20 cellular contexts compared by ENCODE assay signal in the genomic region with DNA sequence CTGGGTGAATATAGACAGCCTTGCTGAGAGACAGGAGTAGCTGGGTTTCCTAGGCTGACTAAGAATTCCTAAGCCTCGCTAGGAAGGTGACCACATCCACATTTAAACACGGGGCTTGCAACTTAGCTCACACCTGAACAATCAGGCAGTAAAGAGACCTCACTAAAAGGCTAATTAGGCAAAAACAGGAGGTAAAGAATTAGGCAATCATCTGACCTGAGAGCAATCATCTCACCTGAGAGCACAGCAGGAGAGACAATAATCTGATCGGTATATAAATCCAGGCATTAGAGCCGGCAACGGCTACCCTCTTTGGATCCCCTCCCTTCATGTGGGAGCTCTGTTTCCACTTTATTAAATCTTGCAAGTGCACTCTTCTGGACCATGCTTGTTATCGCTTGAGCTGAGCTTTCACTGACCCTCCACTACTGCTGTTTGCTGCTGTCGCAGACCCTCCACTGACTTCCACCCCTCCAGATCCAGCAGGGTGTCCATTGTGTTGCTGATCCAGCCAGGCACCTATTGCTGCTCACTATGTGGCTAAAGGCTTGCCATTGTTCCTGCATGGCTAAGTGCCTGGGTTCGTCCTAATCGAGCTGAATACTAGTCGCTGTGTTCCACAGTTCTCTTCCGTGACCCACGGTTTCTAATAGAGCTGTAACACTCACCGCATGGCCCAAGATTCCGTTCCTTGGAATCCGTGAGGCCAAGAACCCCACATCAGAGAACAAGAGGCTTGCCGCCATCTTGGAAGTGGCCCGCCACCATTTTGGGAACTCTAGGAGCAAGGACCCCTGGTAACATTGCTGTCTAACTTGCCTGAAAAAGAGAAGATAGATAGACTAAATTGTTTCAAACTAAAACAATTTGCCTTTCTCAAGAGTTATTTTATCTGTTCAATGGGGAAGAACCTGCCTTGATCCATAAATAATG.
DNase-seq lines count a peak whose midpoint lies in the region; ATAC-seq, FAIRE-seq and TF ChIP-seq lines count a peak whose summit lies in the region.
"Had no signal": no experiment of that assay in that cellular context is flagged by ENCODE, and none has a peak within 500 bp of the region (broad histone marks: within the 10 kb centered on the region; RNA-seq: fewer than 3 reads in every experiment).

No MANE protein-coding gene starts in this region.

- H3K27ac Mint-ChIP-seq in activated CD4-positive, alpha-beta memory T cell treated with anti-CD3 and anti-CD28 coated beads for 36 hours, result peak overlapping the region; percentile 76
- H3K27ac Mint-ChIP-seq in activated CD4-positive, alpha-beta memory T cell treated with anti-CD3 and anti-CD28 coated beads, Interleukin-2, amount 10 ng/mL, durations not matched to agents 7 days and 5 days, result no peak overlapping the region
- H3K27ac Mint-ChIP-seq: IgD-negative memory B cell had no signal

- H3K4me1 ChIP-seq in H1 (replicated peaks in 1 of 4; ENCODE audit: control insufficient read depth in 3 of 4, insufficient read depth in 4 of 4, low read length in 3 of 4) (peaks cover 0 to 12% (median 4%) of the 10 kb centered on the region in 4 experiments; a peak in 4 of 7 replicates), mesendoderm (ENCODE audit: control insufficient read depth, low read depth, low read length) (no peaks in the 10 kb centered on the region)
- H3K4me1 ChIP-seq: A549 had no signal

- peaks cover 6% of the 10 kb centered on the region for H3K36me3 Mint-ChIP-seq in activated CD4-positive, alpha-beta memory T cell treated with anti-CD3 and anti-CD28 coated beads for 36 hours
- peaks cover 6% of the 10 kb centered on the region for H3K36me3 Mint-ChIP-seq in activated CD4-positive, alpha-beta memory T cell treated with anti-CD3 and anti-CD28 coated beads, Interleukin-2, amount 10 ng/mL, durations not matched to agents 7 days and 5 days (ENCODE audit: low read depth)
- H3K36me3 Mint-ChIP-seq: IgD-negative memory B cell had no signal

- DNase-seq in activated CD4-positive, alpha-beta memory T cell treated with anti-CD3 and anti-CD28 coated beads for 36 hours, result no peak
- no peak for DNase-seq in activated CD4-positive, alpha-beta memory T cell treated with anti-CD3 and anti-CD28 coated beads, Interleukin-2, amount 10 ng/mL, durations not matched to agents 7 days and 5 days
- peak; percentile 2 to 52 for DNase-seq in H1 (ENCODE audit: low read depth in 1 of 2, low spot score in 2 of 2)
- DNase-seq in mesendoderm, result peak; percentile 50
- no peak for DNase-seq in cerebellum (ENCODE audit: low spot score)
- DNase-seq: COR-L47; DMS153; MV-4-11; NCI-H1436 treated with DMSO at 0.1 percent for 48 hours; NCI-H2081; NCI-H345; NCI-H526 treated with DMSO at 0.1 percent for 48 hours; NK-92 treated with Interleukin-12 subunit alpha and Interleukin-12 subunit beta, amount 100 ng/mL, for 24 hours had no signal

- H3K9me3 Mint-ChIP-seq in activated CD4-positive, alpha-beta memory T cell treated with anti-CD3 and anti-CD28 coated beads for 36 hours, result peaks cover 6% of the 10 kb centered on the region
- peaks cover 3% of the 10 kb centered on the region for H3K9me3 Mint-ChIP-seq in activated CD4-positive, alpha-beta memory T cell treated with anti-CD3 and anti-CD28 coated beads, Interleukin-2, amount 10 ng/mL, durations not matched to agents 7 days and 5 days
- H3K9me3 Mint-ChIP-seq: IgD-negative memory B cell had no signal

- H3K4me3 ChIP-seq in H1 (ENCODE audit: extremely low read depth in 1 of 4, insufficient read depth in 2 of 4, low read depth in 3 of 4, low read length in 4 of 4), result peak overlapping the region in 3 of 4 experiments; percentile 9 to 48 (median 17); a peak in 4 of 8 replicates
- no peak overlapping the region for H3K4me3 ChIP-seq in mesendoderm (ENCODE audit: low read length)
- H3K4me3 ChIP-seq: A549 had no signal

- no peaks in the 10 kb centered on the region for H3K23me2 ChIP-seq in H1 (ENCODE audit: low read depth, low read length)

- peak overlapping the region; percentile 24; the same call in 1 of the 2 replicates for H3K18ac ChIP-seq in H1 (ENCODE audit: extremely low read depth, low read length)
- no peak overlapping the region for H3K18ac ChIP-seq in mesendoderm (ENCODE audit: low read length)

- peaks cover 31% of the 10 kb centered on the region for H3K4me1 Mint-ChIP-seq in activated CD4-positive, alpha-beta memory T cell treated with anti-CD3 and anti-CD28 coated beads for 36 hours (ENCODE audit: low read depth)
- H3K4me1 Mint-ChIP-seq in activated CD4-positive, alpha-beta memory T cell treated with anti-CD3 and anti-CD28 coated beads, Interleukin-2, amount 10 ng/mL, durations not matched to agents 7 days and 5 days, result peaks cover 18% of the 10 kb centered on the region
- H3K4me1 Mint-ChIP-seq: IgD-negative memory B cell had no signal

- H3K4me2 ChIP-seq in H1 (ENCODE audit: insufficient read depth in 1 of 2, low read depth in 2 of 2, low read length in 2 of 2), result peak overlapping the region; percentile 57 to 82
- no peak overlapping the region for H3K4me2 ChIP-seq in mesendoderm (ENCODE audit: low read length)
- H3K4me2 ChIP-seq: A549 had no signal

- H3K79me1 ChIP-seq in H1 (ENCODE audit: low read depth, low read length) (no peaks in the 10 kb centered on the region), mesendoderm (ENCODE audit: low read length) (no peaks in the 10 kb centered on the region)

- TF ChIP-seq EP300 in H1 (IDR thresholded peaks at IDR 0.05; ENCODE audit: borderline replicate concordance in 1 of 2, low read depth in 2 of 2, low read length in 2 of 2), result no peak

- ATAC-seq in HG03139 (IDR thresholded peaks at IDR 0.05; ENCODE audit: unreplicated experiment) (no peak), HG02938 (IDR thresholded peaks at IDR 0.05; ENCODE audit: unreplicated experiment) (no peak)
- ATAC-seq: A549 had no signal

- POLR2A ChIA-PET in activated CD4-positive, alpha-beta memory T cell treated with anti-CD3 and anti-CD28 coated beads for 36 hours (lab: Charles Lee), result no interaction called here
- POLR2A ChIA-PET in activated CD4-positive, alpha-beta memory T cell treated with anti-CD3 and anti-CD28 coated beads, Interleukin-2, amount 10 ng/mL, durations not matched to agents 7 days and 5 days (lab: Charles Lee), result no interaction called here
- POLR2A ChIA-PET in H1 (lab: Charles Lee; ENCODE audit: partially characterized antibody), result interaction anchor here (1.0 to 1.8 kb wide), 4 partner anchors 15 to 78 kb away, joined by 3 to 8 read pairs (median 4); no protein-coding TSS in a partner anchor

- H3K9ac ChIP-seq in H1 (replicated peaks in 1 of 4; ENCODE audit: extremely low read depth in 1 of 4, low read depth in 3 of 4, low read length in 3 of 4) (peak overlapping the region in 2 of 4 experiments; percentile 21 to 43; a peak in 3 of 7 replicates), mesendoderm (ENCODE audit: low read length) (no peak overlapping the region)

- H4K5ac ChIP-seq in H1 (ENCODE audit: insufficient read length, low read depth, low read length) (peak overlapping the region; percentile 88), mesendoderm (ENCODE audit: low read length) (no peak overlapping the region)

- peak overlapping the region; percentile 94 for H2BK5ac ChIP-seq in H1 (ENCODE audit: low read depth, low read length)
- H2BK5ac ChIP-seq in mesendoderm (ENCODE audit: low read length), result no peak overlapping the region

- H2AK5ac ChIP-seq in H1 (ENCODE audit: low read depth, low read length), result no peak overlapping the region
- H2AK5ac ChIP-seq in mesendoderm (ENCODE audit: low read length), result no peak overlapping the region

- intact Hi-C loops in activated CD4-positive, alpha-beta memory T cell treated with anti-CD3 and anti-CD28 coated beads for 36 hours (cut with micrococcal nuclease), result loop anchor here (1.0 to 10.0 kb wide), 3 partner anchors 9 to 540 kb away; no protein-coding TSS in a partner anchor

- peak overlapping the region; percentile 27; the same call in 1 of the 2 replicates for H2BK12ac ChIP-seq in H1 (ENCODE audit: low read depth, low read length)

- H3K56ac ChIP-seq in H1 (replicated peaks; ENCODE audit: insufficient read length, low read depth, low read length) (no peak overlapping the region), mesendoderm (ENCODE audit: low read length) (no peak overlapping the region)

- no peaks in the 10 kb centered on the region for H3K27me3 Mint-ChIP-seq in activated CD4-positive, alpha-beta memory T cell treated with anti-CD3 and anti-CD28 coated beads for 36 hours
- H3K27me3 Mint-ChIP-seq in activated CD4-positive, alpha-beta memory T cell treated with anti-CD3 and anti-CD28 coated beads, Interleukin-2, amount 10 ng/mL, durations not matched to agents 7 days and 5 days, result no peaks in the 10 kb centered on the region
- H3K27me3 Mint-ChIP-seq: IgD-negative memory B cell had no signal

- no peak for TF ChIP-seq RAD21 in H1 (IDR thresholded peaks at IDR 0.05 in 1 of 2, conservative IDR thresholded peaks at IDR 0.05 in 1 of 2; ENCODE audit: low read depth in 2 of 2, low read length in 2 of 2)

- peak overlapping the region; percentile 51 for H3K27ac ChIP-seq in KOPT-K1 (ENCODE audit: low read depth, low read length, poor library complexity, severe bottlenecking)
- H3K27ac ChIP-seq in H1 (ENCODE audit: low read depth, low read length), result peak overlapping the region; percentile 81
- H3K27ac ChIP-seq in mesendoderm (ENCODE audit: low read depth, low read length), result peak overlapping the region; percentile 45
- H3K27ac ChIP-seq: A549, C4-2B, RWPE1 had no signal

- H3K27me3 ChIP-seq in H1 (replicated peaks in 1 of 4; ENCODE audit: control insufficient read depth in 3 of 4, extremely low read depth in 1 of 4, insufficient read depth in 3 of 4, low read length in 3 of 4), result no peaks in the 10 kb centered on the region
- no peaks in the 10 kb centered on the region for H3K27me3 ChIP-seq in mesendoderm (ENCODE audit: insufficient read depth, low read length, poor library complexity)

- H2BK15ac ChIP-seq in H1 (ENCODE audit: low read length) (no peak overlapping the region), mesendoderm (replicated peaks; ENCODE audit: low read depth) (no peak overlapping the region)

- no peak; a peak in 2 of 3 replicates for TF ChIP-seq POLR2A in H1 (IDR thresholded peaks at IDR 0.05; ENCODE audit: control extremely low read depth in 1 of 2, low read depth in 2 of 2, low read length in 2 of 2)

- H2BK120ac ChIP-seq in H1 (replicated peaks; ENCODE audit: low read depth, low read length) (peak overlapping the region; percentile 72), mesendoderm (ENCODE audit: low read depth, low read length) (no peak overlapping the region)

- no peaks in the 10 kb centered on the region for H4K20me1 ChIP-seq in H1 (replicated peaks in 1 of 2; ENCODE audit: control insufficient read depth in 1 of 2, insufficient read depth in 2 of 2, low read length in 2 of 2)

- no peak for TF ChIP-seq CTCF in H1 (IDR thresholded peaks at IDR 0.05; ENCODE audit: control extremely low read depth in 1 of 3, insufficient read depth in 1 of 3, low read depth in 1 of 3, low read length in 3 of 3)

- H2BK20ac ChIP-seq in H1 (ENCODE audit: low read length), result no peak overlapping the region

- no peak overlapping the region for H3K14ac ChIP-seq in H1 (ENCODE audit: insufficient read length)

- H2AFZ ChIP-seq in H1 (ENCODE audit: low read length), result no peak overlapping the region

- H4K8ac ChIP-seq in H1 (ENCODE audit: extremely low read depth, insufficient read depth, low read length) (no peak overlapping the region; the same call in 1 of the 2 replicates), mesendoderm (ENCODE audit: low read depth, low read length) (no peak overlapping the region)

- H3K79me2 ChIP-seq in H1 (ENCODE audit: control insufficient read depth in 1 of 2, insufficient read depth in 2 of 2, low read length in 2 of 2) (peaks cover 0 to 35% of the 10 kb centered on the region in 2 experiments; a peak in 2 of 4 replicates), mesendoderm (ENCODE audit: control insufficient read depth, insufficient read depth, low read length) (no peaks in the 10 kb centered on the region)

- FAIRE-seq in H1 (lab: Jason Lieb, UNC), result peak; percentile 97
- FAIRE-seq: A549 had no signal

- CTCF ChIA-PET in activated CD4-positive, alpha-beta memory T cell treated with anti-CD3 and anti-CD28 coated beads for 36 hours (lab: Charles Lee), result no interaction called here
- CTCF ChIA-PET in activated CD4-positive, alpha-beta memory T cell treated with anti-CD3 and anti-CD28 coated beads, Interleukin-2, amount 10 ng/mL, durations not matched to agents 7 days and 5 days (lab: Charles Lee), result no interaction called here
- CTCF ChIA-PET in H1 (lab: Charles Lee; ENCODE audit: partially characterized antibody), result no interaction called here

- 9% methylated on average over 16 of the region's 17 CpGs; no CpG with 5 or more reads in 1 of the 2 experiments for WGBS in H1 (ENCODE audit: extremely low coverage in 1 of 2, insufficient coverage in 1 of 2, insufficient read length in 1 of 2, insufficient replicate concordance in 2 of 2, low coverage in 1 of 2, low lambda C conversion rate in 2 of 2, missing lambda C conversion rate in 1 of 2), 2 experiments
- WGBS in mesendoderm (ENCODE audit: extremely low coverage, insufficient coverage, low lambda C conversion rate), result no CpG with 5 or more reads among the region's 17 CpGs

- no peak overlapping the region for H3K4ac ChIP-seq in H1 (replicated peaks; ENCODE audit: insufficient read length, low read depth, low read length)
- H3K4ac ChIP-seq in mesendoderm (ENCODE audit: low read depth, low read length), result no peak overlapping the region

- H3K9me3 ChIP-seq in KOPT-K1 (ENCODE audit: insufficient read depth, low read length, poor library complexity, severe bottlenecking) (peaks cover 5% of the 10 kb centered on the region), H1 (ENCODE audit: insufficient read depth in 2 of 2, low read depth in 1 of 2, low read length in 1 of 2) (no peaks in the 10 kb centered on the region)
- H3K9me3 ChIP-seq: A549 had no signal

- H3K4me3 Mint-ChIP-seq in activated CD4-positive, alpha-beta memory T cell treated with anti-CD3 and anti-CD28 coated beads for 36 hours, result no peak overlapping the region
- no peak overlapping the region for H3K4me3 Mint-ChIP-seq in activated CD4-positive, alpha-beta memory T cell treated with anti-CD3 and anti-CD28 coated beads, Interleukin-2, amount 10 ng/mL, durations not matched to agents 7 days and 5 days
- H3K4me3 Mint-ChIP-seq: IgD-negative memory B cell had no signal

- H3K23ac ChIP-seq in H1 (ENCODE audit: insufficient read length) (no peak overlapping the region), mesendoderm (ENCODE audit: low read length) (no peak overlapping the region)

- no peaks in the 10 kb centered on the region for H3K36me3 ChIP-seq in KOPT-K1 (ENCODE audit: insufficient read depth, low read length)
- H3K36me3 ChIP-seq in H1 (ENCODE audit: control insufficient read depth in 2 of 4, insufficient read depth in 4 of 4, low read length in 3 of 4), result peaks cover 0 to 9% (median 4%) of the 10 kb centered on the region in 4 experiments; a peak in 2 of 8 replicates
- H3K36me3 ChIP-seq in mesendoderm (ENCODE audit: control insufficient read depth, insufficient read depth, low read length), result no peaks in the 10 kb centered on the region

- peak overlapping the region; percentile 54 for H4K91ac ChIP-seq in H1 (replicated peaks; ENCODE audit: insufficient read length, low read length)

Comparison
In these comparisons a context has a peak if more than half of its experiments do, and no peak if none do; other contexts are left out.
1. DNase-seq: peak in H1 (2 of 2) and mesendoderm (single experiment); none in activated CD4-positive, alpha-beta memory T cell treated with anti-CD3 and anti-CD28 coated beads for 36 hours (single experiment), activated CD4-positive, alpha-beta memory T cell treated with anti-CD3 and anti-CD28 coated beads, Interleukin-2, amount 10 ng/mL, durations not matched to agents 7 days and 5 days (single experiment) and cerebellum (single experiment).
2. Peak in every context shown above with its lines, with median percentiles within 50 percentile points of each other: H3K27ac ChIP-seq.